ENCODE assay signal across 24 cellular contexts in genomic region chr3:85303156-85303555, GRCh38.
DNase-seq lines count a peak whose midpoint lies in the region; ATAC-seq and TF ChIP-seq lines count a peak whose summit lies in the region.
"Had no signal": no experiment of that assay in that cellular context is flagged by ENCODE, and none has a peak within 500 bp of the region (broad histone marks: within the 10 kb centered on the region; RNA-seq: fewer than 3 reads in every experiment).

No MANE protein-coding gene starts in this region.

- CTCF ChIA-PET in mammary epithelial cell (lab: Charles Lee; ENCODE audit: low non-redundant PET): no interaction called here

- H3K27me3 Mint-ChIP-seq in GM23338 (ENCODE audit: insufficient read depth, low read depth, poor library complexity): no peaks in the 10 kb centered on the region
- no peaks in the 10 kb centered on the region for H3K27me3 Mint-ChIP-seq in effector memory CD8-positive, alpha-beta T cell
- H3K27me3 Mint-ChIP-seq: CD4-positive, alpha-beta T cell; IgD-negative memory B cell had no signal

- H3K9me3 Mint-ChIP-seq in GM23338: no peaks in the 10 kb centered on the region
- peaks cover 3 to 8% of the 10 kb centered on the region in 2 donors for H3K9me3 Mint-ChIP-seq in effector memory CD8-positive, alpha-beta T cell
- H3K9me3 Mint-ChIP-seq: H9 had no signal

- in situ Hi-C loops in mammary epithelial cell (cut with MboI; ENCODE audit: low sequenced_read_pairs in 2 of 2): no loop called here

- no peak overlapping the region for H2AFZ ChIP-seq in GM23338
- H2AFZ ChIP-seq in mammary epithelial cell (ENCODE audit: low read depth, low read length): no peak overlapping the region
- H2AFZ ChIP-seq: GM23248 had no signal

- no peak for ATAC-seq in GM23338
- ATAC-seq in effector memory CD8-positive, alpha-beta T cell (replicated peaks): no peak
- ATAC-seq: PC-3, SK-N-SH treated with all-trans-retinoic acid at 6 μM for 48 hours had no signal

- no peaks in the 10 kb centered on the region for H3K9me2 ChIP-seq in GM23338 (ENCODE audit: insufficient read depth)

- no peaks in the 10 kb centered on the region for H3F3A ChIP-seq in GM23338 (replicated peaks; ENCODE audit: low read depth)

- H3K4me2 ChIP-seq in GM23338: no peak overlapping the region
- no peak overlapping the region for H3K4me2 ChIP-seq in mammary epithelial cell (ENCODE audit: insufficient read depth, low read depth, low read length)
- H3K4me2 ChIP-seq: BLaER1 treated with 17β-estradiol and CSF1 and Interleukin-3, amounts not matched to agents 10 nM and 100 nM; KMS-11 had no signal

- H3K27me3 ChIP-seq in GM23338 (ENCODE audit: insufficient read depth): no peaks in the 10 kb centered on the region
- H3K27me3 ChIP-seq in mammary epithelial cell (ENCODE audit: insufficient read depth, low read length): peaks cover 3% of the 10 kb centered on the region
- H3K27me3 ChIP-seq: BLaER1 treated with 17β-estradiol and CSF1 and Interleukin-3, amounts not matched to agents 10 nM and 100 nM; SJCRH30 had no signal

- H4K20me1 ChIP-seq in GM23338 (replicated peaks; ENCODE audit: insufficient read depth) (no peaks in the 10 kb centered on the region), mammary epithelial cell (ENCODE audit: insufficient read depth, low read length) (no peaks in the 10 kb centered on the region)
- H4K20me1 ChIP-seq: BLaER1 treated with 17β-estradiol and CSF1 and Interleukin-3, amounts not matched to agents 10 nM and 100 nM had no signal

- H3K9me3 ChIP-seq in mammary epithelial cell (replicated peaks; ENCODE audit: insufficient read depth, low read length): no peaks in the 10 kb centered on the region
- H3K9me3 ChIP-seq: BLaER1 treated with 17β-estradiol and CSF1 and Interleukin-3, amounts not matched to agents 10 nM and 100 nM; SJCRH30 had no signal

- H3K9ac ChIP-seq in mammary epithelial cell (ENCODE audit: insufficient read depth, low read length): no peak overlapping the region
- H3K9ac ChIP-seq: BLaER1 treated with 17β-estradiol and CSF1 and Interleukin-3, amounts not matched to agents 10 nM and 100 nM; GM23248; KMS-11 had no signal

- H3K4me1 Mint-ChIP-seq in GM23338: no peaks in the 10 kb centered on the region
- H3K4me1 Mint-ChIP-seq in effector memory CD8-positive, alpha-beta T cell (ENCODE audit: low read depth in 2 of 2): no peaks in the 10 kb centered on the region
- H3K4me1 Mint-ChIP-seq: H9, IgD-negative memory B cell had no signal

- dilution Hi-C loops in mammary epithelial cell (cut with HindIII; ENCODE audit: low sequenced_read_pairs): no loop called here

- intact Hi-C loops in mammary epithelial cell (cut with micrococcal nuclease): loop anchor here (5.0 kb wide), 1 partner anchor 274 kb away; no protein-coding TSS in a partner anchor

- H3K27ac ChIP-seq in GM23338 (ENCODE audit: low read depth) (no peak overlapping the region), angular gyrus (ENCODE audit: low read depth, low read length) (peak overlapping the region; percentile 35), mammary epithelial cell (ENCODE audit: insufficient read depth, low read depth, low read length) (no peak overlapping the region)
- H3K27ac ChIP-seq: BLaER1 treated with 17β-estradiol and CSF1 and Interleukin-3, amounts not matched to agents 10 nM and 100 nM; GM23248; KMS-11; SJCRH30 had no signal

- no TSS peak for BruUV-seq in mammary epithelial cell (replicated peaks; lab: Mats Ljungman, UMichigan)

- 2% methylated on average over 4 of the region's 4 CpGs for WGBS in mammary epithelial cell (ENCODE audit: low coverage, missing lambda C conversion rate)

- H3K4me1 ChIP-seq in GM23338 (ENCODE audit: insufficient read depth) (no peaks in the 10 kb centered on the region), mammary epithelial cell (ENCODE audit: insufficient read depth, low read length) (no peaks in the 10 kb centered on the region)
- H3K4me1 ChIP-seq: BLaER1 treated with 17β-estradiol and CSF1 and Interleukin-3, amounts not matched to agents 10 nM and 100 nM; SJCRH30 had no signal

- H3K4me3 ChIP-seq in GM23338 (no peak overlapping the region), mammary epithelial cell (replicated peaks in 1 of 3; ENCODE audit: insufficient read depth in 1 of 3, low read depth in 2 of 3, low read length in 3 of 3) (no peak overlapping the region)
- H3K4me3 ChIP-seq: BLaER1 treated with 17β-estradiol and CSF1 and Interleukin-3, amounts not matched to agents 10 nM and 100 nM; GM23248; SJCRH30 had no signal

- H3K36me3 ChIP-seq in GM23338 (ENCODE audit: insufficient read depth) (no peaks in the 10 kb centered on the region), mammary epithelial cell (ENCODE audit: insufficient read depth, low read length) (no peaks in the 10 kb centered on the region)
- H3K36me3 ChIP-seq: BLaER1 treated with 17β-estradiol and CSF1 and Interleukin-3, amounts not matched to agents 10 nM and 100 nM; SJCRH30 had no signal

- TF ChIP-seq CTCF in GM23338 (conservative IDR thresholded peaks at IDR 0.05; ENCODE audit: low read depth in 2 of 2): no peak
- no peak for TF ChIP-seq CTCF in mammary epithelial cell (conservative IDR thresholded peaks at IDR 0.05 in 1 of 2, IDR thresholded peaks at IDR 0.05 in 1 of 2; ENCODE audit: extremely low read depth in 1 of 2, insufficient read depth in 1 of 2, low read depth in 1 of 2, low read length in 2 of 2)

- H3K4me3 Mint-ChIP-seq in GM23338: no peak overlapping the region
- H3K4me3 Mint-ChIP-seq in effector memory CD8-positive, alpha-beta T cell: no peak overlapping the region
- H3K4me3 Mint-ChIP-seq: CD4-positive, alpha-beta T cell; H9; IgD-negative memory B cell had no signal

- no peaks in the 10 kb centered on the region for H3K36me3 Mint-ChIP-seq in GM23338 (ENCODE audit: low read depth)
- H3K36me3 Mint-ChIP-seq in effector memory CD8-positive, alpha-beta T cell (ENCODE audit: insufficient read depth): no peaks in the 10 kb centered on the region
- H3K36me3 Mint-ChIP-seq: IgD-negative memory B cell had no signal

- no peak for DNase-seq in GM23338 (ENCODE audit: low spot score)
- peak; percentile 71 for DNase-seq in globus pallidus (ENCODE audit: low spot score)
- peak; percentile 67 for DNase-seq in middle frontal gyrus (ENCODE audit: extremely low spot score, low spot score)
- DNase-seq in iPS-NIHi11 (ENCODE audit: low spot score): no peak
- no peak for DNase-seq in mammary epithelial cell
- no peak for DNase-seq in effector memory CD8-positive, alpha-beta T cell
- DNase-seq in NCI-H1694 (lab: John Stamatoyannopoulos, UW): no peak
- DNase-seq: CD4-positive, alpha-beta T cell; GM23248; H9; MM.1S; NCI-H1417 treated with DMSO at 0.1 percent for 48 hours; NCI-H187; NCI-H2081 treated with DMSO at 0.1 percent for 48 hours; NCI-H2171; NCI-H226; NCI-H510A; PC-3; SJCRH30 had no signal

- peak overlapping the region; percentile 83 for H3K27ac Mint-ChIP-seq in GM23338
- no peak overlapping the region for H3K27ac Mint-ChIP-seq in effector memory CD8-positive, alpha-beta T cell
- H3K27ac Mint-ChIP-seq: CD4-positive, alpha-beta T cell; IgD-negative memory B cell had no signal

- H3K79me2 ChIP-seq in GM23338 (replicated peaks; ENCODE audit: insufficient read depth): no peaks in the 10 kb centered on the region
- H3K79me2 ChIP-seq in mammary epithelial cell (ENCODE audit: insufficient read depth, low read length): no peaks in the 10 kb centered on the region

TF ChIP-seq in GM23338, 12 proteins besides CTCF, POLR2A, EP300 and RAD21 (continues in another document):
- TF ChIP-seq NANOG (IDR thresholded peaks at IDR 0.05; ENCODE audit: borderline replicate concordance): no peak
- TF ChIP-seq ZNF331 (CRISPR knock-in tag; IDR thresholded peaks at IDR 0.05; ENCODE audit: low read depth): no peak
- no peak for TF ChIP-seq POLR2AphosphoS5 (IDR thresholded peaks at IDR 0.05; ENCODE audit: low read depth)
- no peak for TF ChIP-seq CREB1 (CRISPR knock-in tag; IDR thresholded peaks at IDR 0.05; ENCODE audit: low read depth)
- TF ChIP-seq, protein P1, sequence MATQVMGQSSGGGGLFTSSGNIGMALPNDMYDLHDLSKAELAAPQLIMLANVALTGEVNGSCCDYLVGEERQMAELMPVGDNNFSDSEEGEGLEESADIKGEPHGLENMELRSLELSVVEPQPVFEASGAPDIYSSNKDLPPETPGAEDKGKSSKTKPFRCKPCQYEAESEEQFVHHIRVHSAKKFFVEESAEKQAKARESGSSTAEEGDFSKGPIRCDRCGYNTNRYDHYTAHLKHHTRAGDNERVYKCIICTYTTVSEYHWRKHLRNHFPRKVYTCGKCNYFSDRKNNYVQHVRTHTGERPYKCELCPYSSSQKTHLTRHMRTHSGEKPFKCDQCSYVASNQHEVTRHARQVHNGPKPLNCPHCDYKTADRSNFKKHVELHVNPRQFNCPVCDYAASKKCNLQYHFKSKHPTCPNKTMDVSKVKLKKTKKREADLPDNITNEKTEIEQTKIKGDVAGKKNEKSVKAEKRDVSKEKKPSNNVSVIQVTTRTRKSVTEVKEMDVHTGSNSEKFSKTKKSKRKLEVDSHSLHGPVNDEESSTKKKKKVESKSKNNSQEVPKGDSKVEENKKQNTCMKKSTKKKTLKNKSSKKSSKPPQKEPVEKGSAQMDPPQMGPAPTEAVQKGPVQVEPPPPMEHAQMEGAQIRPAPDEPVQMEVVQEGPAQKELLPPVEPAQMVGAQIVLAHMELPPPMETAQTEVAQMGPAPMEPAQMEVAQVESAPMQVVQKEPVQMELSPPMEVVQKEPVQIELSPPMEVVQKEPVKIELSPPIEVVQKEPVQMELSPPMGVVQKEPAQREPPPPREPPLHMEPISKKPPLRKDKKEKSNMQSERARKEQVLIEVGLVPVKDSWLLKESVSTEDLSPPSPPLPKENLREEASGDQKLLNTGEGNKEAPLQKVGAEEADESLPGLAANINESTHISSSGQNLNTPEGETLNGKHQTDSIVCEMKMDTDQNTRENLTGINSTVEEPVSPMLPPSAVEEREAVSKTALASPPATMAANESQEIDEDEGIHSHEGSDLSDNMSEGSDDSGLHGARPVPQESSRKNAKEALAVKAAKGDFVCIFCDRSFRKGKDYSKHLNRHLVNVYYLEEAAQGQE (IDR thresholded peaks at IDR 0.05; ENCODE audit: unreplicated experiment): no peak
- no peak for TF ChIP-seq EZH2 (IDR thresholded peaks at IDR 0.05; ENCODE audit: low read depth, unreplicated experiment)
- no peak for TF ChIP-seq ZNF114 (CRISPR knock-in tag; IDR thresholded peaks at IDR 0.05)
- no peak for TF ChIP-seq JUNB (IDR thresholded peaks at IDR 0.05; ENCODE audit: unreplicated experiment)
- no peak for TF ChIP-seq EZH2phosphoT487 (IDR thresholded peaks at IDR 0.05; ENCODE audit: unreplicated experiment)

Comparison
In these comparisons a context has a peak if more than half of its experiments do, and no peak if none do; other contexts are left out.
1. DNase-seq: peak in globus pallidus (single experiment) and middle frontal gyrus (single experiment); none in GM23338 (single experiment), iPS-NIHi11 (single experiment), mammary epithelial cell (single experiment), effector memory CD8-positive, alpha-beta T cell (0 of 3) and NCI-H1694 (single experiment).